ENCODE assay signal across 10 cellular contexts in genomic region chr19:3374369-3375112, GRCh38. TPM values are rescaled to one million over a fixed set of nuclear protein-coding genes. Genes with fewer than 3 reads are reported as not detected.
DNase-seq lines count a peak whose midpoint lies in the region; TF ChIP-seq lines count a peak whose summit lies in the region.
"Had no signal": no experiment of that assay in that cellular context is flagged by ENCODE, and none has a peak within 500 bp of the region (broad histone marks: within the 10 kb centered on the region; RNA-seq: fewer than 3 reads in every experiment).

No MANE protein-coding gene starts in this region.

- peaks cover 0 to 20% of the 10 kb centered on the region in 2 donors for H3K4me1 ChIP-seq in esophagus (ENCODE audit: control insufficient read depth in 2 of 2, insufficient read depth in 2 of 2, low read length in 1 of 2)
- H3K4me1 ChIP-seq in urinary bladder (ENCODE audit: insufficient read depth), result no peaks in the 10 kb centered on the region

- H3K27me3 ChIP-seq in esophagus (ENCODE audit: control insufficient read depth in 1 of 2, insufficient read depth in 2 of 2, low read length in 2 of 2), result no peaks in the 10 kb centered on the region

- POLR2A ChIA-PET in RWPE1 (lab: Yijun Ruan, JAX; ENCODE audit: low non-redundant PET), result no interaction called here

- peak overlapping the region; percentile 97 for H3K27ac ChIP-seq in RWPE1
- peak overlapping the region; percentile 87 to 90 for H3K27ac ChIP-seq in esophagus (ENCODE audit: low read depth in 2 of 2, low read length in 1 of 2)
- H3K27ac ChIP-seq in urinary bladder (ENCODE audit: low read depth), result peak overlapping the region; percentile 85

- H3K36me3 ChIP-seq in esophagus (ENCODE audit: control insufficient read depth in 2 of 2, insufficient read depth in 2 of 2, low read length in 1 of 2) (no peaks in the 10 kb centered on the region), urinary bladder (ENCODE audit: insufficient read depth) (no peaks in the 10 kb centered on the region)

- H3K9me3 Mint-ChIP-seq in progenitor cell of endocrine pancreas (ENCODE audit: low read depth), result no peaks in the 10 kb centered on the region
- H3K9me3 Mint-ChIP-seq: immature natural killer cell had no signal

- H3K9me3 ChIP-seq in esophagus (ENCODE audit: control insufficient read depth in 2 of 2, insufficient read depth in 1 of 2, low read depth in 1 of 2, low read length in 1 of 2), result no peaks in the 10 kb centered on the region

- CTCF ChIA-PET in RWPE1 (lab: Yijun Ruan, JAX), result interaction anchor here (0.6 kb wide), 1 partner anchor 45 kb away, joined by 3 read pairs; no protein-coding TSS in a partner anchor

- no peaks in the 10 kb centered on the region for H3K36me3 Mint-ChIP-seq in progenitor cell of endocrine pancreas (ENCODE audit: insufficient read depth)
- H3K36me3 Mint-ChIP-seq: immature natural killer cell had no signal

- H3K27ac Mint-ChIP-seq in progenitor cell of endocrine pancreas, result no peak overlapping the region
- H3K27ac Mint-ChIP-seq: immature natural killer cell had no signal

- H3K27me3 Mint-ChIP-seq in progenitor cell of endocrine pancreas, result peaks cover 51% of the 10 kb centered on the region

- WGBS in esophagus, 2 donors, result 34 to 39% methylated on average over 10 of the region's 10 CpGs
- WGBS in urinary bladder, result 38% methylated on average over 10 of the region's 10 CpGs

- TF ChIP-seq CTCF in RWPE1 (conservative IDR thresholded peaks at IDR 0.05; ENCODE audit: low read depth) (no peak), progenitor cell of endocrine pancreas (IDR thresholded peaks at IDR 0.05; ENCODE audit: unreplicated experiment) (no peak)

- peaks cover 2% of the 10 kb centered on the region for H3K4me1 Mint-ChIP-seq in progenitor cell of endocrine pancreas (ENCODE audit: low read depth)

- DNase-seq in RWPE1 (ENCODE audit: low spot score) (no peak), myocyte (ENCODE audit: low read depth) (peak; percentile 81), NCI-H1436 treated with DMSO at 0.1 percent for 48 hours (lab: John Stamatoyannopoulos, UW) (no peak), progenitor cell of endocrine pancreas (ENCODE audit: low spot score, unreplicated experiment) (no peak)
- DNase-seq in activated CD4-positive, alpha-beta T cell treated with anti-CD3 and anti-CD28 coated beads for 4 hours, result no peak
- DNase-seq: activated T-cell treated with anti-CD3 and anti-CD28 coated beads, Interleukin-2, amount 50 U/mL, for 1 hour; immature natural killer cell; NCI-H2227 treated with DMSO at 0.1 percent for 48 hours had no signal

- H3K4me3 Mint-ChIP-seq in progenitor cell of endocrine pancreas (ENCODE audit: low read depth), result no peak overlapping the region
- H3K4me3 Mint-ChIP-seq: immature natural killer cell had no signal

- H3K4me3 ChIP-seq in esophagus (ENCODE audit: low read depth in 1 of 2, low read length in 2 of 2) (no peak overlapping the region), urinary bladder (ENCODE audit: low read depth, low read length) (no peak overlapping the region)

RNA-seq across cellular contexts. Expression of gene NFIC, which starts 8.2 kb away (rescaled TPM):
- 10 to 100 TPM; 15.4 to 48.1 TPM for polyA plus RNA-seq in esophagus
- 71.4 and 82.9 TPM in 2 replicates for total RNA-seq in myocyte
- 61.9 TPM for polyA plus RNA-seq in myocyte (2012)
- total RNA-seq in urinary bladder, result 26.4 TPM
- polyA plus RNA-seq in urinary bladder, result 112 TPM
- total RNA-seq in progenitor cell of endocrine pancreas, result 4.5 and 6.8 TPM in 2 replicates
